13 cellular contexts compared by ENCODE assay signal in genomic region chr15:77180757-77181156, GRCh38.
A peak's percentile ranks its signal among the peaks of the same experiment; 100 is the strongest.
DNase-seq lines count a peak whose midpoint lies in the region; ATAC-seq and TF ChIP-seq lines count a peak whose summit lies in the region.
"Had no signal": no experiment of that assay in that cellular context is flagged by ENCODE, and none has a peak within 500 bp of the region (broad histone marks: within the 10 kb centered on the region; RNA-seq: fewer than 3 reads in every experiment).

No MANE protein-coding gene starts in this region.

- H3K4me3 ChIP-seq in fibroblast of villous mesenchyme (ENCODE audit: low read depth, low read length) = no peak overlapping the region
- H3K4me3 ChIP-seq: body of pancreas, pancreas had no signal

- H3K27ac Mint-ChIP-seq in stimulated activated naive CD8-positive, alpha-beta T cell treated with anti-CD3 and anti-CD28 coated beads, Interleukin-15, Interleukin-2, amounts not matched to agents 100 ng/mL and 50 ng/mL, for 24 hours = peak overlapping the region; percentile 70
- no peak overlapping the region for H3K27ac Mint-ChIP-seq in stimulated activated naive CD8-positive, alpha-beta T cell treated with anti-CD3 and anti-CD28 coated beads, Interleukin-15, amount 100 ng/mL, for 72 hours
- peak overlapping the region; percentile 51 for H3K27ac Mint-ChIP-seq in activated CD8-positive, alpha-beta T cell treated with anti-CD3 and anti-CD28 coated beads for 36 hours

- intact Hi-C loops in activated CD8-positive, alpha-beta T cell treated with anti-CD3 and anti-CD28 coated beads for 36 hours (cut with micrococcal nuclease) = no loop called here

- no peaks in the 10 kb centered on the region for H3K27me3 Mint-ChIP-seq in stimulated activated naive CD8-positive, alpha-beta T cell treated with anti-CD3 and anti-CD28 coated beads, Interleukin-15, Interleukin-2, amounts not matched to agents 100 ng/mL and 50 ng/mL, for 24 hours
- H3K27me3 Mint-ChIP-seq in stimulated activated naive CD8-positive, alpha-beta T cell treated with anti-CD3 and anti-CD28 coated beads, Interleukin-15, amount 100 ng/mL, for 72 hours = no peaks in the 10 kb centered on the region
- no peaks in the 10 kb centered on the region for H3K27me3 Mint-ChIP-seq in activated CD8-positive, alpha-beta T cell treated with anti-CD3 and anti-CD28 coated beads for 36 hours

- no peak overlapping the region for H3K4me3 Mint-ChIP-seq in stimulated activated naive CD8-positive, alpha-beta T cell treated with anti-CD3 and anti-CD28 coated beads, Interleukin-15, Interleukin-2, amounts not matched to agents 100 ng/mL and 50 ng/mL, for 24 hours
- H3K4me3 Mint-ChIP-seq in stimulated activated naive CD8-positive, alpha-beta T cell treated with anti-CD3 and anti-CD28 coated beads, Interleukin-15, amount 100 ng/mL, for 72 hours = no peak overlapping the region
- H3K4me3 Mint-ChIP-seq in activated CD8-positive, alpha-beta T cell treated with anti-CD3 and anti-CD28 coated beads for 36 hours = no peak overlapping the region

- TF ChIP-seq CTCF in activated CD8-positive, alpha-beta T cell treated with anti-CD3 and anti-CD28 coated beads for 36 hours (IDR thresholded peaks at IDR 0.05) = no peak
- no peak for TF ChIP-seq CTCF in fibroblast of villous mesenchyme (IDR thresholded peaks at IDR 0.05; ENCODE audit: insufficient read depth, low read depth, low read length)

- CTCF ChIA-PET in activated CD8-positive, alpha-beta T cell treated with anti-CD3 and anti-CD28 coated beads for 36 hours (lab: Charles Lee) = interaction anchor here (1.0 to 4.4 kb wide), 6 partner anchors 10 to 363 kb away, joined by 3 to 20 read pairs (median 6); no protein-coding TSS in a partner anchor

- no peak for ATAC-seq in stimulated activated naive CD8-positive, alpha-beta T cell treated with anti-CD3 and anti-CD28 coated beads, Interleukin-15, amount 100 ng/mL, for 72 hours
- ATAC-seq in activated CD8-positive, alpha-beta T cell treated with anti-CD3 and anti-CD28 coated beads for 36 hours = no peak
- ATAC-seq in HG02763 (IDR thresholded peaks at IDR 0.05; ENCODE audit: unreplicated experiment) (no peak), GM18520 (IDR thresholded peaks at IDR 0.05; ENCODE audit: unreplicated experiment) (no peak), HG03571 (IDR thresholded peaks at IDR 0.05; ENCODE audit: unreplicated experiment) (no peak)
- ATAC-seq: body of pancreas, pancreas had no signal

- H3K9me3 Mint-ChIP-seq in stimulated activated naive CD8-positive, alpha-beta T cell treated with anti-CD3 and anti-CD28 coated beads, Interleukin-15, Interleukin-2, amounts not matched to agents 100 ng/mL and 50 ng/mL, for 24 hours = no peaks in the 10 kb centered on the region
- H3K9me3 Mint-ChIP-seq in stimulated activated naive CD8-positive, alpha-beta T cell treated with anti-CD3 and anti-CD28 coated beads, Interleukin-15, amount 100 ng/mL, for 72 hours = no peaks in the 10 kb centered on the region
- H3K9me3 Mint-ChIP-seq in activated CD8-positive, alpha-beta T cell treated with anti-CD3 and anti-CD28 coated beads for 36 hours = no peaks in the 10 kb centered on the region
- H3K9me3 Mint-ChIP-seq: activated T-helper 2 cell treated with anti-CD3 and anti-CD28 coated beads, Interferon-gamma antibody, Interleukin-2, Interleukin-4, amounts not matched to agents 10 μg/mL and 5 μg/mL and 100 μg/mL, durations not matched to agents 14 hours and 24 hours and 36 hours had no signal

- peaks cover 6% of the 10 kb centered on the region for H3K36me3 Mint-ChIP-seq in stimulated activated naive CD8-positive, alpha-beta T cell treated with anti-CD3 and anti-CD28 coated beads, Interleukin-15, Interleukin-2, amounts not matched to agents 100 ng/mL and 50 ng/mL, for 24 hours (ENCODE audit: low read depth)
- H3K36me3 Mint-ChIP-seq in activated CD8-positive, alpha-beta T cell treated with anti-CD3 and anti-CD28 coated beads for 36 hours (ENCODE audit: low read depth) = peaks cover 10% of the 10 kb centered on the region

- POLR2A ChIA-PET in activated CD8-positive, alpha-beta T cell treated with anti-CD3 and anti-CD28 coated beads for 36 hours (lab: Charles Lee) = interaction anchor here (0.6 to 1.3 kb wide), 4 partner anchors 20 to 448 kb away, joined by 3 to 4 read pairs (median 4); no protein-coding TSS in a partner anchor

- DNase-seq in stimulated activated naive CD8-positive, alpha-beta T cell treated with anti-CD3 and anti-CD28 coated beads, Interleukin-15, amount 100 ng/mL, for 72 hours = no peak
- DNase-seq in activated CD8-positive, alpha-beta T cell treated with anti-CD3 and anti-CD28 coated beads for 36 hours = no peak
- peak; percentile 89 for DNase-seq in fibroblast of villous mesenchyme (ENCODE audit: low read depth)
- DNase-seq in COR-L47 (lab: John Stamatoyannopoulos, UW) = no peak
- DNase-seq: activated CD4-positive, CD25-positive, alpha-beta regulatory T cell treated with anti-CD3 and anti-CD28 coated beads, Interleukin-2, amount 50 U/mL, for 72 hours; body of pancreas; NCI-H1694; pancreas had no signal

- peaks cover 68% of the 10 kb centered on the region for H3K4me1 Mint-ChIP-seq in stimulated activated naive CD8-positive, alpha-beta T cell treated with anti-CD3 and anti-CD28 coated beads, Interleukin-15, Interleukin-2, amounts not matched to agents 100 ng/mL and 50 ng/mL, for 24 hours (ENCODE audit: low read depth)
- H3K4me1 Mint-ChIP-seq in stimulated activated naive CD8-positive, alpha-beta T cell treated with anti-CD3 and anti-CD28 coated beads, Interleukin-15, amount 100 ng/mL, for 72 hours = peaks cover 52% of the 10 kb centered on the region
- peaks cover 57% of the 10 kb centered on the region for H3K4me1 Mint-ChIP-seq in activated CD8-positive, alpha-beta T cell treated with anti-CD3 and anti-CD28 coated beads for 36 hours (ENCODE audit: low read depth)

Comparison
In these comparisons a context has a peak if more than half of its experiments do, and no peak if none do; other contexts are left out.
1. H3K27ac Mint-ChIP-seq: peak in stimulated activated naive CD8-positive, alpha-beta T cell treated with anti-CD3 and anti-CD28 coated beads, Interleukin-15, Interleukin-2, amounts not matched to agents 100 ng/mL and 50 ng/mL, for 24 hours (single experiment) and activated CD8-positive, alpha-beta T cell treated with anti-CD3 and anti-CD28 coated beads for 36 hours (single experiment); none in stimulated activated naive CD8-positive, alpha-beta T cell treated with anti-CD3 and anti-CD28 coated beads, Interleukin-15, amount 100 ng/mL, for 72 hours (0 of 2).